Comparison of ENCODE assay signal across 1 cellular context in genomic region chr14:24177041-24177825, GRCh38.
TF ChIP-seq lines count a peak whose summit lies in the region.

No MANE protein-coding gene starts in this region.

TF ChIP-seq in GM12878, 131 proteins besides CTCF, POLR2A, EP300 and RAD21:
- TF ChIP-seq HSF1 (IDR thresholded peaks at IDR 0.05; ENCODE audit: low read depth, low read length) (no peak), POLR2AphosphoS5 (IDR thresholded peaks at IDR 0.05; ENCODE audit: low read length) (peak; percentile 14; the same call in 1 of the 2 replicates)
